Comparison of ENCODE assay signal across 1 cellular context in the genomic region with DNA sequence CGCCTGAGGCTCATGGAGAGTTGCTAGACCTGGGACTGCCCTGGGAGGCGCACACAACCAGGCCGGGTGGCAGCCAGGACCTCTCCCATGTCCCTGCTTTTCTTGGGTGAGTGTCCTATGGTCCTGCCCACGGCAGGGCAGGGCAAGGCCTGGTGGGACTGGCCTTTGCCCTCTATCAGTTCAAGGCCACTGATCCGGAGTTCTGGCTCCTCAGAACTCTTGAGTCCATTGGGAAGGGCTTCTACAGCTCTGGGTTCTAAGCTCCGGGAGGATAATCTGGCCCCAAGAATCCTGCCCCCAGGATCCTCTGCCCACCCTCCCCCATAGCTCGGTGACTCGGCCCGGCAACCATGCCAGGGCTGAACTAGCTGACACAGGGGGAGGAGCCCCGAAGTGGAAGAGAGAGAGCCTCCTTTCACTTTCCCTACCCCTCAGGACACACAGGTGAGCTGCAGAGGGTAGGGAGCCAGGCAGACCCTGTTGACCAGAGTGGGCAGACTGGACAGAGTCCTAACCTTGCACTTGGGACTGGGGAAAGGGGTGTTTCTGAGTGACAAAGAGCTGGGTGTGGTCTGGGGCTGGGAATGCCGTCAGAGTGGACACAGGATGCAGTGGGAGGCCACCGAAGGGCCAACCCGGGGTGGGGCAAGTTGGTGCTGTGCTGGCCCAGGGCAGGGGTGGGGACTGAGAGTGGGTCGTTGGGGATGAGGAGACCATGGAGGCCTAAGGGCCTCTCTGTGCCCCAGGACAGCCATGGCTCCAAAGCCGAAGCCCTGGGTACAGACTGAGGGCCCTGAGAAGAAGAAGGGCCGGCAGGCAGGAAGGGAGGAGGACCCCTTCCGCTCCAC.
TF ChIP-seq lines count a peak whose summit lies in the region.

No MANE protein-coding gene starts in this region.

TF ChIP-seq in K562, 482 proteins besides CTCF, POLR2A, EP300 and RAD21 (continues in another document):
- no peak for TF ChIP-seq SIRT6 (IDR thresholded peaks at IDR 0.05; ENCODE audit: low read depth, low read length)
- TF ChIP-seq ZNF324 (CRISPR knock-in tag; IDR thresholded peaks at IDR 0.05): no peak
- no peak for TF ChIP-seq JUND (IDR thresholded peaks at IDR 0.05; ENCODE audit: borderline replicate concordance, low read depth, low read length)
- no peak for TF ChIP-seq JUND (tag; IDR thresholded peaks at IDR 0.05; ENCODE audit: borderline replicate concordance, low read depth, low read length)
- TF ChIP-seq, protein P1, sequence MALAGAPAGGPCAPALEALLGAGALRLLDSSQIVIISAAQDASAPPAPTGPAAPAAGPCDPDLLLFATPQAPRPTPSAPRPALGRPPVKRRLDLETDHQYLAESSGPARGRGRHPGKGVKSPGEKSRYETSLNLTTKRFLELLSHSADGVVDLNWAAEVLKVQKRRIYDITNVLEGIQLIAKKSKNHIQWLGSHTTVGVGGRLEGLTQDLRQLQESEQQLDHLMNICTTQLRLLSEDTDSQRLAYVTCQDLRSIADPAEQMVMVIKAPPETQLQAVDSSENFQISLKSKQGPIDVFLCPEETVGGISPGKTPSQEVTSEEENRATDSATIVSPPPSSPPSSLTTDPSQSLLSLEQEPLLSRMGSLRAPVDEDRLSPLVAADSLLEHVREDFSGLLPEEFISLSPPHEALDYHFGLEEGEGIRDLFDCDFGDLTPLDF (CRISPR knock-in tag; IDR thresholded peaks at IDR 0.05): no peak
- no peak for TF ChIP-seq FOXJ3 (CRISPR knock-in tag; IDR thresholded peaks at IDR 0.05)
- no peak for TF ChIP-seq HNRNPH1 (optimal IDR thresholded peaks at IDR 0.05; ENCODE audit: low read depth, low read length)
- TF ChIP-seq STAT5B (CRISPR knock-in tag; IDR thresholded peaks at IDR 0.05): no peak
- no peak for TF ChIP-seq PHF8 (IDR thresholded peaks at IDR 0.05; ENCODE audit: borderline replicate concordance, low read length)
- no peak for TF ChIP-seq PURB (CRISPR knock-in tag; IDR thresholded peaks at IDR 0.05; ENCODE audit: low read depth)
- TF ChIP-seq, protein P2, sequence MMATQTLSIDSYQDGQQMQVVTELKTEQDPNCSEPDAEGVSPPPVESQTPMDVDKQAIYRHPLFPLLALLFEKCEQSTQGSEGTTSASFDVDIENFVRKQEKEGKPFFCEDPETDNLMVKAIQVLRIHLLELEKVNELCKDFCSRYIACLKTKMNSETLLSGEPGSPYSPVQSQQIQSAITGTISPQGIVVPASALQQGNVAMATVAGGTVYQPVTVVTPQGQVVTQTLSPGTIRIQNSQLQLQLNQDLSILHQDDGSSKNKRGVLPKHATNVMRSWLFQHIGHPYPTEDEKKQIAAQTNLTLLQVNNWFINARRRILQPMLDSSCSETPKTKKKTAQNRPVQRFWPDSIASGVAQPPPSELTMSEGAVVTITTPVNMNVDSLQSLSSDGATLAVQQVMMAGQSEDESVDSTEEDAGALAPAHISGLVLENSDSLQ (IDR thresholded peaks at IDR 0.05): peak; percentile 22; the same call in 1 of the 2 replicates
- no peak for TF ChIP-seq ZNF253 (CRISPR knock-in tag; conservative IDR thresholded peaks at IDR 0.05)
- no peak for TF ChIP-seq ZNF354B (CRISPR knock-in tag; IDR thresholded peaks at IDR 0.05)
- TF ChIP-seq PTBP1 (IDR thresholded peaks at IDR 0.05; ENCODE audit: low read depth, low read length): no peak
- TF ChIP-seq CAMTA2 (CRISPR knock-in tag; conservative IDR thresholded peaks at IDR 0.05): no peak
- no peak for TF ChIP-seq CHD7 (IDR thresholded peaks at IDR 0.05; ENCODE audit: low read depth, low read length)
- no peak for TF ChIP-seq ZNF436 (CRISPR knock-in tag; IDR thresholded peaks at IDR 0.05)
- no peak for TF ChIP-seq NR2C2 (CRISPR knock-in tag; IDR thresholded peaks at IDR 0.05)
- peak; percentile 30 for TF ChIP-seq NR2C2 (tag; IDR thresholded peaks at IDR 0.05)
- TF ChIP-seq ZNF609 (CRISPR knock-in tag; IDR thresholded peaks at IDR 0.05; ENCODE audit: borderline replicate concordance): no peak
- TF ChIP-seq NUFIP1 (IDR thresholded peaks at IDR 0.05; ENCODE audit: partially characterized antibody): no peak
- TF ChIP-seq ILK (tag; IDR thresholded peaks at IDR 0.05; ENCODE audit: borderline replicate concordance, low read depth): no peak
- TF ChIP-seq RBM14 (IDR thresholded peaks at IDR 0.05; ENCODE audit: borderline replicate concordance, insufficient read depth, low read depth, low read length): no peak
- no peak for TF ChIP-seq ZNF282 (CRISPR knock-in tag; IDR thresholded peaks at IDR 0.05)
- TF ChIP-seq HEY1 (CRISPR knock-in tag; IDR thresholded peaks at IDR 0.05; ENCODE audit: borderline replicate concordance): no peak
- TF ChIP-seq ZNF311 (CRISPR knock-in tag; IDR thresholded peaks at IDR 0.05): no peak
- TF ChIP-seq KHSRP (IDR thresholded peaks at IDR 0.05): no peak
- TF ChIP-seq BCLAF1 (IDR thresholded peaks at IDR 0.05; ENCODE audit: borderline replicate concordance in 1 of 2, control insufficient read depth in 1 of 2, low read depth in 2 of 2, low read length in 1 of 2): no peak
- no peak for TF ChIP-seq NR2F6 (CRISPR knock-in tag; IDR thresholded peaks at IDR 0.05)
- no peak for TF ChIP-seq ESRRB (CRISPR knock-in tag; IDR thresholded peaks at IDR 0.05; ENCODE audit: borderline replicate concordance)
- TF ChIP-seq RBM39 (optimal IDR thresholded peaks at IDR 0.05; ENCODE audit: low read depth, low read length): no peak
- TF ChIP-seq ZNF165 (CRISPR knock-in tag; IDR thresholded peaks at IDR 0.05; ENCODE audit: borderline replicate concordance): no peak
- TF ChIP-seq PHTF2 (CRISPR knock-in tag; IDR thresholded peaks at IDR 0.05): no peak
- no peak for TF ChIP-seq SP1 (CRISPR knock-in tag; IDR thresholded peaks at IDR 0.05)
- no peak for TF ChIP-seq SPI1 (IDR thresholded peaks at IDR 0.05; ENCODE audit: borderline replicate concordance, low read depth, low read length)
- TF ChIP-seq NFRKB (IDR thresholded peaks at IDR 0.05; ENCODE audit: low read depth): peak; percentile 66
